In genomic region chr15:31228980-31229826, GRCh38 we compare ENCODE assay signal across 8 cellular contexts.
A peak's percentile ranks its signal among the peaks of the same experiment; 100 is the strongest.
DNase-seq lines count a peak whose midpoint lies in the region; ATAC-seq, FAIRE-seq and TF ChIP-seq lines count a peak whose summit lies in the region.

No MANE protein-coding gene starts in this region.

- WGBS in hepatocyte (ENCODE audit: low lambda C conversion rate, missing lambda C conversion rate): 75% methylated on average over 8 of the region's 8 CpGs

- no peaks in the 10 kb centered on the region for H3K27me3 ChIP-seq in hepatocyte

- no peaks in the 10 kb centered on the region for H4K20me1 ChIP-seq in hepatocyte (ENCODE audit: insufficient read depth, poor library complexity, severe bottlenecking)

- no peaks in the 10 kb centered on the region for H3K36me3 ChIP-seq in hepatocyte (replicated peaks; ENCODE audit: insufficient read depth, low read depth)

- FAIRE-seq in GM12891 (lab: Jason Lieb, UNC): peak; percentile 99
- no peak for FAIRE-seq in D721Med (lab: Jason Lieb, UNC)

- no peaks in the 10 kb centered on the region for H3K79me2 ChIP-seq in hepatocyte

- DNase-seq in GM12891 (ENCODE audit: insufficient read length, low spot score) (peak; percentile 55), hepatocyte (ENCODE audit: low spot score) (peak; percentile 48), D721Med (ENCODE audit: insufficient read length, low spot score) (no peak), Ammon's horn (ENCODE audit: low spot score) (no peak)
- DNase-seq in stimulated activated CD4-positive, alpha-beta T cell treated with anti-CD3 and anti-CD28 coated beads, Interleukin-4, amount 100 ng/mL, for 24 hours: no peak

- no peaks in the 10 kb centered on the region for H3K36me3 Mint-ChIP-seq in activated T-helper 17 cell treated with anti-CD3 and anti-CD28 coated beads, Interleukin-2, amount 50 U/mL, for 72 hours (ENCODE audit: low read depth)

- no peak for TF ChIP-seq CTCF in hepatocyte (IDR thresholded peaks at IDR 0.05; ENCODE audit: poor library complexity)
- TF ChIP-seq CTCF in D721Med (IDR thresholded peaks at IDR 0.05; ENCODE audit: insufficient read depth, missing control alignments): no peak

- no peak overlapping the region for H3K27ac Mint-ChIP-seq in activated T-helper 17 cell treated with anti-CD3 and anti-CD28 coated beads, Interleukin-2, amount 50 U/mL, for 72 hours

- no peak overlapping the region for H3K4me3 Mint-ChIP-seq in activated T-helper 17 cell treated with anti-CD3 and anti-CD28 coated beads, Interleukin-2, amount 50 U/mL, for 72 hours

- no peaks in the 10 kb centered on the region for H3K9me3 Mint-ChIP-seq in activated T-helper 17 cell treated with anti-CD3 and anti-CD28 coated beads, Interleukin-2, amount 50 U/mL, for 72 hours

- no peaks in the 10 kb centered on the region for H3K9me2 ChIP-seq in hepatocyte (replicated peaks; ENCODE audit: insufficient read depth)

- ATAC-seq in GM19463 (IDR thresholded peaks at IDR 0.05; ENCODE audit: unreplicated experiment) (peak; percentile 69), HG03342 (IDR thresholded peaks at IDR 0.05; ENCODE audit: unreplicated experiment) (peak; percentile 56)
- no peak for ATAC-seq in activated T-helper 17 cell treated with anti-CD3 and anti-CD28 coated beads, Interleukin-2, amount 50 U/mL, for 72 hours (replicated peaks)

- H3K4me1 ChIP-seq in hepatocyte (ENCODE audit: insufficient read depth): no peaks in the 10 kb centered on the region

- H3K4me2 ChIP-seq in hepatocyte: no peak overlapping the region

- no peaks in the 10 kb centered on the region for H3K9me3 ChIP-seq in hepatocyte (ENCODE audit: low read depth)

- peak; percentile 69; the same call in 1 of the 2 replicates for TF ChIP-seq POLR2A in GM12891 (IDR thresholded peaks at IDR 0.05; ENCODE audit: low read depth, low read length)

- H2AFZ ChIP-seq in hepatocyte: no peak overlapping the region

- H3K4me3 ChIP-seq in hepatocyte: no peak overlapping the region

- no peak overlapping the region for H3K27ac ChIP-seq in hepatocyte

- peaks cover 4% of the 10 kb centered on the region for H3K4me1 Mint-ChIP-seq in activated T-helper 17 cell treated with anti-CD3 and anti-CD28 coated beads, Interleukin-2, amount 50 U/mL, for 72 hours

- H3K27me3 Mint-ChIP-seq in activated T-helper 17 cell treated with anti-CD3 and anti-CD28 coated beads, Interleukin-2, amount 50 U/mL, for 72 hours: no peaks in the 10 kb centered on the region

TF ChIP-seq in GM12891, 5 proteins besides CTCF, POLR2A, EP300 and RAD21:
- TF ChIP-seq POU2F2 (IDR thresholded peaks at IDR 0.05; ENCODE audit: low read depth, low read length) (no peak), POLR2AphosphoS5 (IDR thresholded peaks at IDR 0.05; ENCODE audit: low read depth, low read length) (peak; percentile 70)

Comparison
In these comparisons a context has a peak if more than half of its experiments do, and no peak if none do; other contexts are left out.
1. DNase-seq: peak in GM12891 (single experiment) and hepatocyte (single experiment); none in D721Med (single experiment), Ammon's horn (single experiment) and stimulated activated CD4-positive, alpha-beta T cell treated with anti-CD3 and anti-CD28 coated beads, Interleukin-4, amount 100 ng/mL, for 24 hours (single experiment).